ENCODE assay signal across 8 cellular contexts in the genomic region with DNA sequence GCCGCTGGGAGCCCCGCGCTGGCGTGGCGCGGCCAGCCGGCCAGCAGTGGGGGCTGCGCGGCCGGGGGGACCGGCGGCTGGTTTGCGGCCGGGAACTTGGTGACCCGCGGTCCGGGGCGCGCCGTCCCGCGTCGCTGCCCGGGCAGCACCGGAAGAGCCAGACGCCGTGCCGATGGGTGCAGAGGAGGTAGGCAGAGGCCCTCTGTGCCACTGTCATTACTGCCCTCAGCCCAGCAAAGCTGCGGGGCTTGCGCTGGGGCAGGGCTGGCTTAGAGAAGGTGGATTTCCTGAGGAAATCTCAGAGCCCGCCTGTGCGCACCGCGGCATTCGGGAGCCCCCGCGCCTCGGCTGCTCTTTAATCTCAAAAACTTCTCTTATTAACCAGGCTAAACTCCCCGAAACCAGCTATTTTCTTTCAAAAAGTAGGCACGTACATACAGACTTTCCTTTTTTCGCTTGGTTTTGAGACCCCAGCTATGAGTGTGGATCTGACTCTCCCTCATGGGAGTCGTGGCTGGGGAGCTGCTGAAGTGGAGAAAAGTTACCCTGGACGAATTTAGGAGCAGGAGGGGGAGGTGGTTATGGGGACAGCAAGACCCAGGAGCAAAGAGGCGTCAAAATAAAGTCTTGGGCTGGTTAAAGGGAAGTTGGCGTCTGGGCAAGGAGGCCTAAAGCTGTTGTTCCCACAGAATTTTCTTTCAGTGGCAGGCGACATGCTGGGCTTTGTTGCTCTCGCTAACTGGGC. TPM values are rescaled to one million over a fixed set of nuclear protein-coding genes. Genes with fewer than 3 reads are reported as not detected.
A peak's percentile ranks its signal among the peaks of the same experiment; 100 is the strongest.
DNase-seq lines count a peak whose midpoint lies in the region; ATAC-seq and TF ChIP-seq lines count a peak whose summit lies in the region.

No MANE protein-coding gene starts in this region.

- peaks cover 57% of the 10 kb centered on the region for H3K4me1 Mint-ChIP-seq in stimulated activated naive CD8-positive, alpha-beta T cell treated with anti-CD3 and anti-CD28 coated beads, Interleukin-15, amount 100 ng/mL, for 72 hours

- H3K27me3 Mint-ChIP-seq in stimulated activated naive CD8-positive, alpha-beta T cell treated with anti-CD3 and anti-CD28 coated beads, Interleukin-15, amount 100 ng/mL, for 72 hours, result no peaks in the 10 kb centered on the region

- peak overlapping the region; percentile 90 for H3K4me3 ChIP-seq in lung

- H3K9me3 Mint-ChIP-seq in stimulated activated naive CD8-positive, alpha-beta T cell treated with anti-CD3 and anti-CD28 coated beads, Interleukin-15, amount 100 ng/mL, for 72 hours, result no peaks in the 10 kb centered on the region

- H3K27ac ChIP-seq in lung (ENCODE audit: low read depth in 1 of 2, low read length in 1 of 2), result peak overlapping the region; percentile 99

- no peak for TF ChIP-seq CTCF in lung (IDR thresholded peaks at IDR 0.05; ENCODE audit: control extremely low read depth, extremely low read depth)

- ATAC-seq in GM21576 (IDR thresholded peaks at IDR 0.05; ENCODE audit: unreplicated experiment) (peak; percentile 9), lung (ENCODE audit: insufficient read depth, low FRiP score) (no peak)
- ATAC-seq in activated CD4-positive, CD25-positive, alpha-beta regulatory T cell treated with anti-CD3 and anti-CD28 coated beads, Interleukin-2, amount 50 U/mL, for 24 hours, result peak; percentile 44
- ATAC-seq in stimulated activated naive CD8-positive, alpha-beta T cell treated with anti-CD3 and anti-CD28 coated beads, Interleukin-15, amount 100 ng/mL, for 72 hours, result peak; percentile 67

- H3K4me1 ChIP-seq in lung (ENCODE audit: control insufficient read depth in 2 of 2, insufficient read depth in 2 of 2, low read length in 2 of 2), result peaks cover 8 to 35% of the 10 kb centered on the region in 2 donors

- H3K9me3 ChIP-seq in lung (ENCODE audit: control insufficient read depth in 2 of 2, insufficient read depth in 1 of 2, low read length in 1 of 2), result no peaks in the 10 kb centered on the region

- H3K4me3 Mint-ChIP-seq in stimulated activated naive CD8-positive, alpha-beta T cell treated with anti-CD3 and anti-CD28 coated beads, Interleukin-15, amount 100 ng/mL, for 72 hours, result peak overlapping the region; percentile 89 to 100

- H3K27me3 ChIP-seq in lung (ENCODE audit: control insufficient read depth, insufficient read depth), result no peaks in the 10 kb centered on the region

- peak overlapping the region; percentile 51 to 97 for H3K27ac Mint-ChIP-seq in stimulated activated naive CD8-positive, alpha-beta T cell treated with anti-CD3 and anti-CD28 coated beads, Interleukin-15, amount 100 ng/mL, for 72 hours

- H3K36me3 ChIP-seq in lung (ENCODE audit: control insufficient read depth in 2 of 2, insufficient read depth in 2 of 2, low read length in 2 of 2), result no peaks in the 10 kb centered on the region

- 1% methylated on average over 42 to 47 of the region's 47 CpGs for WGBS in lung, 2 donors

- DNase-seq in COLO668 (lab: John Stamatoyannopoulos, UW; ENCODE audit: unreplicated experiment) (peak; percentile 80), LoVo (ENCODE audit: low spot score) (peak; percentile 37), lung (ENCODE audit: low spot score) (no peak), mucosa of gallbladder (ENCODE audit: low spot score) (no peak)
- peak; percentile 46 for DNase-seq in effector CD4-positive, alpha-beta T cell
- peak; percentile 56 to 58 for DNase-seq in stimulated activated naive CD8-positive, alpha-beta T cell treated with anti-CD3 and anti-CD28 coated beads, Interleukin-15, amount 100 ng/mL, for 72 hours

RNA-seq across cellular contexts. Expression of gene SUSD6, which starts 0.8 kb away (rescaled TPM):
- total RNA-seq in lung (10 to 100 TPM; 51.3 to 75.1 TPM), mucosa of gallbladder (85.1 TPM)
- 10 to 100 TPM; 16.0 to 70.7 TPM for polyA plus RNA-seq in lung

RNA-seq across cellular contexts. Expression of gene CCDC177, which starts 37.5 kb away (rescaled TPM):
- total RNA-seq in lung (not detected), mucosa of gallbladder (not detected)
- under 1 TPM in 1 of 2 donors, not detected in 1; 0.01 TPM for polyA plus RNA-seq in lung

Comparison
In these comparisons a context has a peak if more than half of its experiments do, and no peak if none do; other contexts are left out.
1. DNase-seq: peak in COLO668 (single experiment), LoVo (single experiment), effector CD4-positive, alpha-beta T cell (single experiment) and stimulated activated naive CD8-positive, alpha-beta T cell treated with anti-CD3 and anti-CD28 coated beads, Interleukin-15, amount 100 ng/mL, for 72 hours (2 of 2); none in lung (single experiment) and mucosa of gallbladder (single experiment).